In genomic region chr19:7652061-7652641, GRCh38 we compare ENCODE assay signal across 7 cellular contexts. TPM values are rescaled to one million over a fixed set of nuclear protein-coding genes. Genes with fewer than 3 reads are reported as not detected.
A peak's percentile ranks its signal among the peaks of the same experiment; 100 is the strongest.
DNase-seq lines count a peak whose midpoint lies in the region; ATAC-seq lines count a peak whose summit lies in the region.

No MANE protein-coding gene starts in this region.

- DNase-seq in NCI-H1694 (lab: John Stamatoyannopoulos, UW) = peak; percentile 45
- peak; percentile 91 for DNase-seq in T-helper 9 cell
- peak in 55 of 58 donors; percentile 10 to 85 (median 52) for DNase-seq in anterior cingulate cortex (lab: John Stamatoyannopoulos, UW)
- peak; percentile 68 to 92 (median 88) for DNase-seq in right cardiac atrium
- DNase-seq in retina = peak; percentile 93

- H3K27me3 ChIP-seq in right cardiac atrium (ENCODE audit: control insufficient read depth, insufficient read depth) = no peaks in the 10 kb centered on the region

- H3K4me1 ChIP-seq in right cardiac atrium (ENCODE audit: control insufficient read depth, insufficient read depth, low read length) = no peaks in the 10 kb centered on the region

- no peak overlapping the region for H3K27ac ChIP-seq in right cardiac atrium (ENCODE audit: low read length)

- WGBS in right cardiac atrium = 4% methylated on average over 28 of the region's 28 CpGs

- H3K9me3 ChIP-seq in right cardiac atrium (ENCODE audit: control insufficient read depth, low read length) = no peaks in the 10 kb centered on the region

- intact Hi-C loops in right cardiac atrium (cut with DNase I) = loop anchor here in 1 of 4 donors (10.0 kb wide), 1 partner anchor 153 kb away; no protein-coding TSS in a partner anchor

- peak overlapping the region; percentile 9 for H3K4me3 ChIP-seq in right cardiac atrium (ENCODE audit: low read length)

- ATAC-seq in GM18498 (IDR thresholded peaks at IDR 0.05; ENCODE audit: unreplicated experiment) = peak; percentile 48
- ATAC-seq in right cardiac atrium = peak; percentile 65 to 80
- ATAC-seq in HG03039 (IDR thresholded peaks at IDR 0.05; ENCODE audit: unreplicated experiment) = no peak

RNA-seq across cellular contexts. Expression of gene STXBP2, which starts 15.2 kb away (rescaled TPM):
- 10 to 100 TPM in 1 of 4 donors, 1 to 10 TPM in 3; 6.8 to 12.1 (median 9.2) TPM for total RNA-seq in right cardiac atrium
- polyA plus RNA-seq in right cardiac atrium = 5.0 TPM

RNA-seq across cellular contexts. Expression of gene RETN, which starts 16.7 kb away (rescaled TPM):
- total RNA-seq in right cardiac atrium = 1 to 10 TPM in 1 of 4 donors, under 1 TPM in 2, not detected in 1; 0.49 to 1.7 (median 0.78) TPM
- polyA plus RNA-seq in right cardiac atrium = 7.2 TPM

RNA-seq across cellular contexts. Expression of gene PCP2, which starts 18.6 kb away (rescaled TPM):
- not detected for total RNA-seq in right cardiac atrium
- polyA plus RNA-seq in right cardiac atrium = 0.34 TPM

RNA-seq across cellular contexts. Expression of gene PET100, which starts 22.6 kb away (rescaled TPM):
- total RNA-seq in right cardiac atrium = 100 to 1,000 TPM; 136 to 194 (median 167) TPM
- 191 TPM for polyA plus RNA-seq in right cardiac atrium

RNA-seq across cellular contexts. Expression of gene XAB2, which starts 22.8 kb away (rescaled TPM):
- 10 to 100 TPM; 18.9 to 27.3 (median 26.0) TPM for total RNA-seq in right cardiac atrium
- polyA plus RNA-seq in right cardiac atrium = 19.0 TPM
